9 cellular contexts compared by ENCODE assay signal in genomic region chr20:44615876-44616603, GRCh38. TPM values are rescaled to one million over a fixed set of nuclear protein-coding genes. Genes with fewer than 3 reads are reported as not detected.
DNase-seq lines count a peak whose midpoint lies in the region; ATAC-seq and TF ChIP-seq lines count a peak whose summit lies in the region.
"Had no signal": no experiment of that assay in that cellular context is flagged by ENCODE, and none has a peak within 500 bp of the region (broad histone marks: within the 10 kb centered on the region; RNA-seq: fewer than 3 reads in every experiment).

No MANE protein-coding gene starts in this region.

- H3K18ac ChIP-seq in trophoblast cell (ENCODE audit: low read length), result no peak overlapping the region

- DNase-seq in T-cell (peak in 1 of 34 experiments; percentile 7), head of caudate nucleus (peak; percentile 73 to 98 (median 94)), trophoblast cell (no peak), PC-3 (no peak), NCI-H2171 (lab: John Stamatoyannopoulos, UW) (no peak)
- no peak for DNase-seq in activated CD8-positive, alpha-beta memory T cell treated with anti-CD3 and anti-CD28 coated beads for 24 hours
- DNase-seq in activated T-cell treated with anti-CD3 and anti-CD28 coated beads, Interleukin-2, amount 50 U/mL, for 4 hours, result no peak

- no peaks in the 10 kb centered on the region for H3K27me3 Mint-ChIP-seq in T-cell
- no peaks in the 10 kb centered on the region for H3K27me3 Mint-ChIP-seq in activated T-cell treated with anti-CD3 and anti-CD28 coated beads, Interleukin-2, amount 50 U/mL, for 4 hours (ENCODE audit: low read depth)

- CTCF ChIA-PET in T-cell (lab: Charles Lee), result no interaction called here
- CTCF ChIA-PET in PC-3 (lab: Charles Lee), result no interaction called here

- no peaks in the 10 kb centered on the region for H3K9me3 Mint-ChIP-seq in T-cell
- no peaks in the 10 kb centered on the region for H3K9me3 Mint-ChIP-seq in activated T-cell treated with anti-CD3 and anti-CD28 coated beads, Interleukin-2, amount 50 U/mL, for 4 hours

- no peak overlapping the region for H3K14ac ChIP-seq in trophoblast cell (ENCODE audit: low read length)

- H2AFZ ChIP-seq in trophoblast cell (ENCODE audit: insufficient read depth, low read length, poor library complexity), result peak overlapping the region; percentile 35
- no peak overlapping the region for H2AFZ ChIP-seq in PC-3 (ENCODE audit: low read length)

- peaks cover 59 to 88% (median 73%) of the 10 kb centered on the region in 11 experiments for H3K36me3 ChIP-seq in BLaER1 treated with 17β-estradiol and CSF1 and Interleukin-3, amounts not matched to agents 10 nM and 100 nM
- H3K36me3 ChIP-seq in trophoblast cell (ENCODE audit: control insufficient read depth in 1 of 2, insufficient read depth in 2 of 2, low read length in 2 of 2) (peaks cover 34 to 35% of the 10 kb centered on the region in 2 experiments), PC-3 (ENCODE audit: low read depth, low read length) (no peaks in the 10 kb centered on the region; the same call in 1 of the 2 replicates)

- H3F3A ChIP-seq in PC-3 (ENCODE audit: low read length, unreplicated experiment), result no peaks in the 10 kb centered on the region

- peaks cover 65 to 69% (median 65%) of the 10 kb centered on the region in 3 donors for H3K4me1 Mint-ChIP-seq in T-cell
- peaks cover 56% of the 10 kb centered on the region for H3K4me1 Mint-ChIP-seq in activated T-cell treated with anti-CD3 and anti-CD28 coated beads, Interleukin-2, amount 50 U/mL, for 4 hours (ENCODE audit: low read depth)

- peaks cover 41 to 100% (median 86%) of the 10 kb centered on the region in 10 experiments for H3K4me1 ChIP-seq in BLaER1 treated with 17β-estradiol and CSF1 and Interleukin-3, amounts not matched to agents 10 nM and 100 nM
- H3K4me1 ChIP-seq in trophoblast cell (ENCODE audit: control insufficient read depth in 1 of 2, insufficient read depth in 2 of 2, low read length in 2 of 2) (no peaks in the 10 kb centered on the region), PC-3 (ENCODE audit: insufficient read depth, low read length) (no peaks in the 10 kb centered on the region)

- no peak for ATAC-seq in T-cell (replicated peaks in 1 of 4)
- no peak for ATAC-seq in PC-3
- no peak for ATAC-seq in activated T-cell treated with anti-CD3 and anti-CD28 coated beads, Interleukin-2, amount 50 U/mL, for 4 hours
- ATAC-seq: Panc1 had no signal

- intact Hi-C loops in head of caudate nucleus (cut with DNase I) (loop anchor here (10.0 kb wide), 1 partner anchor 119 kb away; no protein-coding TSS in a partner anchor), PC-3 (cut with micrococcal nuclease) (no loop called here)

- no peaks in the 10 kb centered on the region for H3K27me3 ChIP-seq in BLaER1 treated with 17β-estradiol and CSF1 and Interleukin-3, amounts not matched to agents 10 nM and 100 nM
- no peaks in the 10 kb centered on the region for H3K27me3 ChIP-seq in trophoblast cell (ENCODE audit: insufficient read depth, low read length)
- H3K27me3 ChIP-seq in PC-3 (ENCODE audit: low read length), result no peaks in the 10 kb centered on the region

- H2BK120ac ChIP-seq in trophoblast cell (ENCODE audit: insufficient read depth, low read length, poor library complexity), result no peak overlapping the region

- peak overlapping the region; percentile 63 to 93 (median 75) for H3K4me2 ChIP-seq in BLaER1 treated with 17β-estradiol and CSF1 and Interleukin-3, amounts not matched to agents 10 nM and 100 nM
- H3K4me2 ChIP-seq in trophoblast cell (ENCODE audit: low read length) (no peak overlapping the region), PC-3 (ENCODE audit: low read length) (no peak overlapping the region)

- no peak overlapping the region for H2AK5ac ChIP-seq in trophoblast cell (ENCODE audit: low read length)

- peak overlapping the region in 10 of 11 experiments; percentile 1 to 96 (median 76); a peak in 20 of 22 replicates for H3K27ac ChIP-seq in BLaER1 treated with 17β-estradiol and CSF1 and Interleukin-3, amounts not matched to agents 10 nM and 100 nM
- H3K27ac ChIP-seq in trophoblast cell (ENCODE audit: low read depth, low read length) (no peak overlapping the region), PC-3 (ENCODE audit: low read length) (no peak overlapping the region)

- no peak overlapping the region for H2BK5ac ChIP-seq in trophoblast cell (ENCODE audit: low read depth, low read length, poor library complexity)

- H3K9ac ChIP-seq in BLaER1 treated with 17β-estradiol and CSF1 and Interleukin-3, amounts not matched to agents 10 nM and 100 nM, result peak overlapping the region in 10 of 11 experiments; percentile 31 to 79 (median 57); a peak in 19 of 22 replicates
- H3K9ac ChIP-seq in trophoblast cell (ENCODE audit: low read length) (no peak overlapping the region), PC-3 (ENCODE audit: low read length) (no peak overlapping the region)

- no peak overlapping the region for H4K12ac ChIP-seq in trophoblast cell (ENCODE audit: low read depth, low read length)

- H3K9me3 ChIP-seq in BLaER1 treated with 17β-estradiol and CSF1 and Interleukin-3, amounts not matched to agents 10 nM and 100 nM (replicated peaks in 1 of 11), result no peaks in the 10 kb centered on the region; a peak in 1 of 22 replicates
- H3K9me3 ChIP-seq in trophoblast cell (ENCODE audit: insufficient read depth, low read depth, low read length) (no peaks in the 10 kb centered on the region), PC-3 (ENCODE audit: low read length) (no peaks in the 10 kb centered on the region)

- peaks cover 0 to 59% (median 14%) of the 10 kb centered on the region in 11 experiments; a peak in 11 of 22 replicates for H4K20me1 ChIP-seq in BLaER1 treated with 17β-estradiol and CSF1 and Interleukin-3, amounts not matched to agents 10 nM and 100 nM
- H4K20me1 ChIP-seq in PC-3 (ENCODE audit: low read length), result no peaks in the 10 kb centered on the region

- no peaks in the 10 kb centered on the region for H3K9me2 ChIP-seq in PC-3 (replicated peaks; ENCODE audit: low read length)

- TF ChIP-seq CTCF in PC-3 (conservative IDR thresholded peaks at IDR 0.05; ENCODE audit: low read depth, low read length), result no peak

- no peak overlapping the region for H4K91ac ChIP-seq in trophoblast cell (ENCODE audit: low read depth, low read length)

- no CpG with 5 or more reads among the region's 14 CpGs for WGBS in trophoblast cell (ENCODE audit: extremely low coverage, insufficient coverage, insufficient read length)

- no peak overlapping the region for H4K8ac ChIP-seq in trophoblast cell (ENCODE audit: low read depth, low read length)

- H3K4me3 Mint-ChIP-seq in T-cell, result peak overlapping the region in 1 of 3 donors; percentile 80
- no peak overlapping the region for H3K4me3 Mint-ChIP-seq in activated T-cell treated with anti-CD3 and anti-CD28 coated beads, Interleukin-2, amount 50 U/mL, for 4 hours

- peaks cover 25% of the 10 kb centered on the region for H3K36me3 Mint-ChIP-seq in T-cell
- peaks cover 19% of the 10 kb centered on the region for H3K36me3 Mint-ChIP-seq in activated T-cell treated with anti-CD3 and anti-CD28 coated beads, Interleukin-2, amount 50 U/mL, for 4 hours (ENCODE audit: insufficient read depth)

- peak overlapping the region; percentile 92 to 93 for H3K27ac Mint-ChIP-seq in T-cell

- H3K23ac ChIP-seq in trophoblast cell (ENCODE audit: low read length), result no peak overlapping the region

- POLR2A ChIA-PET in T-cell (lab: Charles Lee) (interaction anchor here (0.6 to 0.8 kb wide), 2 partner anchors 95 to 304 kb away, joined by 3 to 12 read pairs; no protein-coding TSS in a partner anchor), PC-3 (lab: Charles Lee; ENCODE audit: unreplicated experiment) (no interaction called here)

- H3K79me2 ChIP-seq in trophoblast cell (ENCODE audit: control insufficient read depth, insufficient read depth, low read length, poor library complexity) (no peaks in the 10 kb centered on the region), PC-3 (ENCODE audit: low read length) (no peaks in the 10 kb centered on the region)

- BruUV-seq in PC-3 (replicated peaks; lab: Mats Ljungman, UMichigan), result no TSS peak

- H3K4me3 ChIP-seq in BLaER1 treated with 17β-estradiol and CSF1 and Interleukin-3, amounts not matched to agents 10 nM and 100 nM, result peak overlapping the region in 1 of 10 experiments; percentile 17; a peak in 3 of 20 replicates
- H3K4me3 ChIP-seq in trophoblast cell (ENCODE audit: low read depth, low read length) (no peak overlapping the region), PC-3 (ENCODE audit: low read length) (no peak overlapping the region)

- no peak overlapping the region for H2BK12ac ChIP-seq in trophoblast cell (ENCODE audit: low read length)

- no peaks in the 10 kb centered on the region for H3K79me1 ChIP-seq in trophoblast cell (ENCODE audit: low read length)

- H3K4ac ChIP-seq in trophoblast cell (ENCODE audit: low read depth, low read length), result no peak overlapping the region

RNA-seq across cellular contexts. Expression of gene PKIG, which starts 33.7 kb away (rescaled TPM):
- 1 to 10 TPM; 2.1 to 7.7 (median 4.7) TPM for total RNA-seq in T-cell
- polyA plus RNA-seq in trophoblast cell (2013), result 27.2 and 27.9 TPM in 2 replicates
- 47.5 and 49.2 TPM in 2 replicates for total RNA-seq in PC-3 (2014; rRNA removed)
- total RNA-seq in activated T-cell treated with anti-CD3 and anti-CD28 coated beads, Interleukin-2, amount 50 U/mL, for 4 hours, result 1 to 10 TPM; 2.1 to 3.5 (median 2.8) TPM

RNA-seq across cellular contexts. Expression of gene ADA, which starts 35.5 kb away (rescaled TPM):
- total RNA-seq in T-cell, result 10 to 100 TPM; 21.9 to 42.1 (median 33.3) TPM
- 94.2 and 104 TPM in 2 replicates for polyA plus RNA-seq in trophoblast cell (2013)
- total RNA-seq in PC-3 (2014; rRNA removed), result 12.4 and 13.0 TPM in 2 replicates
- 10 to 100 TPM in 2 of 3 donors, 1 to 10 TPM in 1; 8.8 to 13.5 (median 12.5) TPM for total RNA-seq in activated T-cell treated with anti-CD3 and anti-CD28 coated beads, Interleukin-2, amount 50 U/mL, for 4 hours

Comparison
In these comparisons a context has a peak if more than half of its experiments do, and no peak if none do; other contexts are left out.
1. H3K27ac ChIP-seq: peak in BLaER1 treated with 17β-estradiol and CSF1 and Interleukin-3, amounts not matched to agents 10 nM and 100 nM (10 of 11); none in trophoblast cell (single experiment) and PC-3 (single experiment).
2. H3K4me2 ChIP-seq: peak in BLaER1 treated with 17β-estradiol and CSF1 and Interleukin-3, amounts not matched to agents 10 nM and 100 nM (11 of 11); none in trophoblast cell (single experiment) and PC-3 (single experiment).
3. H3K9ac ChIP-seq: peak in BLaER1 treated with 17β-estradiol and CSF1 and Interleukin-3, amounts not matched to agents 10 nM and 100 nM (10 of 11); none in trophoblast cell (single experiment) and PC-3 (single experiment).
4. DNase-seq: peak in head of caudate nucleus (42 of 42); none in trophoblast cell (0 of 2), PC-3 (single experiment), NCI-H2171 (single experiment), activated CD8-positive, alpha-beta memory T cell treated with anti-CD3 and anti-CD28 coated beads for 24 hours (single experiment) and activated T-cell treated with anti-CD3 and anti-CD28 coated beads, Interleukin-2, amount 50 U/mL, for 4 hours (single experiment).